30 cellular contexts compared by ENCODE assay signal in the genomic region with DNA sequence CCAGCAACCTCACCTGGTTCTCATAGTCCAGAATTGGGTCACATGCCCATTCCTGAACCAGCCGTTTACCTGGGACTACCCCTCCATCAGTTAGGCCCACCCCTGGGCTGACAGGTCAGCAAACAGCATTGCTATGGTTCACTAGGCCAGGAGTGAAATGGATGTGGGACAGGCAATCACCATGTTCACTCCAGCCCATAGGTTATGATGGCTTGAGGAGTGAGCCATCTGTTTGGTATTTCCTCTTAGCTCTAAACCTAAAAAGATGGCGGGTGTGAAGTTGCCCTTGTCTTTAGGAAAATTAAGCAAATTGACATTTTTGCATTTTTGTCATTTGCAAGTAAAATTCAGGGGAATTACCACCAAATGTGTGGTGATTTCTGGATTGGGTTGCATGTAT. TPM values are rescaled to one million over a fixed set of nuclear protein-coding genes. Genes with fewer than 3 reads are reported as not detected.
A peak's percentile ranks its signal among the peaks of the same experiment; 100 is the strongest.
DNase-seq lines count a peak whose midpoint lies in the region; ATAC-seq, FAIRE-seq and TF ChIP-seq lines count a peak whose summit lies in the region.
"Had no signal": no experiment of that assay in that cellular context is flagged by ENCODE, and none has a peak within 500 bp of the region (broad histone marks: within the 10 kb centered on the region; RNA-seq: fewer than 3 reads in every experiment).

No MANE protein-coding gene starts in this region.

- intact Hi-C loops in activated CD8-positive, alpha-beta T cell treated with anti-CD3 and anti-CD28 coated beads for 36 hours (cut with micrococcal nuclease), result no loop called here

- H3K4me1 Mint-ChIP-seq in activated CD8-positive, alpha-beta T cell treated with anti-CD3 and anti-CD28 coated beads for 36 hours (ENCODE audit: low read depth), result peaks cover 53% of the 10 kb centered on the region
- H3K4me1 Mint-ChIP-seq in activated CD8-positive, alpha-beta T cell treated with anti-CD3 and anti-CD28 coated beads, Interleukin-2, amount 10 ng/mL, durations not matched to agents 7 days and 5 days (ENCODE audit: low read depth), result peaks cover 14% of the 10 kb centered on the region
- peaks cover 2% of the 10 kb centered on the region for H3K4me1 Mint-ChIP-seq in astrocyte (ENCODE audit: low read depth, unreplicated experiment)
- H3K4me1 Mint-ChIP-seq in nephron progenitor cell, result no peaks in the 10 kb centered on the region

- peaks cover 65% of the 10 kb centered on the region for H3K36me3 Mint-ChIP-seq in activated CD8-positive, alpha-beta T cell treated with anti-CD3 and anti-CD28 coated beads for 36 hours (ENCODE audit: low read depth)
- H3K36me3 Mint-ChIP-seq in activated CD8-positive, alpha-beta T cell treated with anti-CD3 and anti-CD28 coated beads, Interleukin-2, amount 10 ng/mL, durations not matched to agents 7 days and 5 days (ENCODE audit: low read depth), result peaks cover 65% of the 10 kb centered on the region
- H3K36me3 Mint-ChIP-seq in astrocyte (ENCODE audit: low read depth, unreplicated experiment), result peaks cover 36% of the 10 kb centered on the region
- H3K36me3 Mint-ChIP-seq in nephron progenitor cell (ENCODE audit: low read depth), result peaks cover 73% of the 10 kb centered on the region

- peaks cover 10% of the 10 kb centered on the region for H3K36me3 ChIP-seq in astrocyte (ENCODE audit: insufficient read depth, low read length)
- H3K36me3 ChIP-seq: breast epithelium had no signal

- no peak overlapping the region for H3K27ac ChIP-seq in astrocyte (ENCODE audit: low read depth, low read length)
- H3K27ac ChIP-seq: 22Rv1, breast epithelium, epithelial cell of prostate, HL-60, RWPE1, upper lobe of right lung had no signal

- ATAC-seq in activated CD8-positive, alpha-beta T cell treated with anti-CD3 and anti-CD28 coated beads for 36 hours, result no peak
- no peak for ATAC-seq in activated CD8-positive, alpha-beta T cell treated with anti-CD3 and anti-CD28 coated beads, Interleukin-2, amount 10 ng/mL, durations not matched to agents 7 days and 5 days
- ATAC-seq in left lobe of liver, result no peak
- no peak for ATAC-seq in GM21447 (IDR thresholded peaks at IDR 0.05; ENCODE audit: unreplicated experiment)
- ATAC-seq: activated CD4-positive, CD25-positive, alpha-beta regulatory T cell treated with anti-CD3 and anti-CD28 coated beads, Interleukin-2, amount 50 U/mL, for 24 hours; HepG2; left cardiac atrium; sciatic nerve; upper lobe of right lung had no signal

- no peaks in the 10 kb centered on the region for H3K9me3 ChIP-seq in astrocyte (ENCODE audit: insufficient read depth, low read depth, low read length)

- POLR2A ChIA-PET in activated CD8-positive, alpha-beta T cell treated with anti-CD3 and anti-CD28 coated beads for 36 hours (lab: Charles Lee), result interaction anchor here (0.8 to 1.6 kb wide), 2 partner anchors 16 to 54 kb away, joined by 3 to 5 read pairs; partner anchors contain the start of gene NXPE3
- POLR2A ChIA-PET in activated CD8-positive, alpha-beta T cell treated with anti-CD3 and anti-CD28 coated beads, Interleukin-2, amount 10 ng/mL, durations not matched to agents 7 days and 5 days (lab: Charles Lee), result no interaction called here

- H3K27ac Mint-ChIP-seq in activated CD8-positive, alpha-beta T cell treated with anti-CD3 and anti-CD28 coated beads for 36 hours, result peak overlapping the region; percentile 11
- no peak overlapping the region for H3K27ac Mint-ChIP-seq in activated CD8-positive, alpha-beta T cell treated with anti-CD3 and anti-CD28 coated beads, Interleukin-2, amount 10 ng/mL, durations not matched to agents 7 days and 5 days
- H3K27ac Mint-ChIP-seq in astrocyte (ENCODE audit: unreplicated experiment) (peak overlapping the region; percentile 21), nephron progenitor cell (peak overlapping the region; percentile 57)
- H3K27ac Mint-ChIP-seq: activated CD4-positive, alpha-beta memory T cell treated with anti-CD3 and anti-CD28 coated beads, Interleukin-2, amount 10 ng/mL, durations not matched to agents 7 days and 5 days had no signal

- no peak for FAIRE-seq in astrocyte (lab: Jason Lieb, UNC)
- FAIRE-seq: GM19239, HepG2 had no signal

- H2AFZ ChIP-seq in astrocyte (ENCODE audit: low read depth, low read length), result no peak overlapping the region

- no peak for DNase-seq in activated CD8-positive, alpha-beta T cell treated with anti-CD3 and anti-CD28 coated beads for 36 hours
- no peak for DNase-seq in activated CD8-positive, alpha-beta T cell treated with anti-CD3 and anti-CD28 coated beads, Interleukin-2, amount 10 ng/mL, durations not matched to agents 7 days and 5 days
- DNase-seq in HK-2 (ENCODE audit: unreplicated experiment) (peak; percentile 24), astrocyte (ENCODE audit: low read depth) (no peak), nephron progenitor cell (no peak), islet precursor cell (no peak), left lobe of liver (ENCODE audit: low spot score) (no peak)
- DNase-seq: activated CD4-positive, alpha-beta memory T cell treated with anti-CD3 and anti-CD28 coated beads, Interleukin-2, amount 10 ng/mL, durations not matched to agents 7 days and 5 days; activated gamma-delta T cell treated with Interleukin-2 at 50 U/mL for 16 hours; amygdala; head of caudate nucleus; Kasumi-1; left cardiac atrium; NCI-H446; NCI-H82; posterior cingulate gyrus; stimulated activated CD4-positive, alpha-beta T cell treated with anti-CD3 and anti-CD28 coated beads, Interleukin-12 subunit alpha, Interleukin-12 subunit beta, amount 100 ng/mL, for 4 hours; stimulated activated CD4-positive, alpha-beta T cell treated with anti-CD3 and anti-CD28 coated beads, Interleukin-4, amount 100 ng/mL, for 1 hour; T-helper 1 cell; upper lobe of right lung had no signal

- H3K9ac ChIP-seq in astrocyte (ENCODE audit: low read length), result no peak overlapping the region

- H3K4me3 Mint-ChIP-seq in activated CD8-positive, alpha-beta T cell treated with anti-CD3 and anti-CD28 coated beads for 36 hours, result no peak overlapping the region
- H3K4me3 Mint-ChIP-seq in activated CD8-positive, alpha-beta T cell treated with anti-CD3 and anti-CD28 coated beads, Interleukin-2, amount 10 ng/mL, durations not matched to agents 7 days and 5 days, result no peak overlapping the region
- H3K4me3 Mint-ChIP-seq in astrocyte (ENCODE audit: unreplicated experiment) (no peak overlapping the region), nephron progenitor cell (no peak overlapping the region)
- H3K4me3 Mint-ChIP-seq: activated CD4-positive, alpha-beta memory T cell treated with anti-CD3 and anti-CD28 coated beads, Interleukin-2, amount 10 ng/mL, durations not matched to agents 7 days and 5 days had no signal

- H4K20me1 ChIP-seq in astrocyte (ENCODE audit: insufficient read depth, low read length), result peaks cover 13% of the 10 kb centered on the region

- no peaks in the 10 kb centered on the region for H3K27me3 Mint-ChIP-seq in activated CD8-positive, alpha-beta T cell treated with anti-CD3 and anti-CD28 coated beads for 36 hours
- no peaks in the 10 kb centered on the region for H3K27me3 Mint-ChIP-seq in activated CD8-positive, alpha-beta T cell treated with anti-CD3 and anti-CD28 coated beads, Interleukin-2, amount 10 ng/mL, durations not matched to agents 7 days and 5 days (ENCODE audit: low read depth)
- no peaks in the 10 kb centered on the region for H3K27me3 Mint-ChIP-seq in astrocyte (ENCODE audit: low read depth, unreplicated experiment)
- H3K27me3 Mint-ChIP-seq in nephron progenitor cell (ENCODE audit: low read depth, poor library complexity), result no peaks in the 10 kb centered on the region
- H3K27me3 Mint-ChIP-seq: activated CD4-positive, alpha-beta memory T cell treated with anti-CD3 and anti-CD28 coated beads, Interleukin-2, amount 10 ng/mL, durations not matched to agents 7 days and 5 days had no signal

- peaks cover 18% of the 10 kb centered on the region for H3K79me2 ChIP-seq in astrocyte (ENCODE audit: insufficient read depth, low read length)

- peaks cover 6% of the 10 kb centered on the region for H3K4me1 ChIP-seq in astrocyte (ENCODE audit: insufficient read depth, low read length)
- H3K4me1 ChIP-seq: breast epithelium, upper lobe of right lung had no signal

- H3K4me3 ChIP-seq in astrocyte (ENCODE audit: insufficient read depth, low read depth, low read length), result no peak overlapping the region
- H3K4me3 ChIP-seq: breast epithelium, upper lobe of right lung had no signal

- H3K9me3 Mint-ChIP-seq in activated CD8-positive, alpha-beta T cell treated with anti-CD3 and anti-CD28 coated beads for 36 hours, result peaks cover 12% of the 10 kb centered on the region
- H3K9me3 Mint-ChIP-seq in activated CD8-positive, alpha-beta T cell treated with anti-CD3 and anti-CD28 coated beads, Interleukin-2, amount 10 ng/mL, durations not matched to agents 7 days and 5 days (ENCODE audit: insufficient read depth), result peaks cover 5% of the 10 kb centered on the region
- H3K9me3 Mint-ChIP-seq in astrocyte (ENCODE audit: unreplicated experiment), result peaks cover 1% of the 10 kb centered on the region
- H3K9me3 Mint-ChIP-seq in nephron progenitor cell, result peaks cover 25% of the 10 kb centered on the region

- no peak for TF ChIP-seq CTCF in activated CD8-positive, alpha-beta T cell treated with anti-CD3 and anti-CD28 coated beads for 36 hours (IDR thresholded peaks at IDR 0.05)
- TF ChIP-seq CTCF in astrocyte (IDR thresholded peaks at IDR 0.05; ENCODE audit: insufficient read depth, low read depth, low read length) (no peak), nephron progenitor cell (IDR thresholded peaks at IDR 0.05) (no peak)

- CTCF ChIA-PET in activated CD8-positive, alpha-beta T cell treated with anti-CD3 and anti-CD28 coated beads for 36 hours (lab: Charles Lee), result interaction anchor here (1.0 to 1.4 kb wide), 4 partner anchors 14 to 433 kb away, joined by 3 to 5 read pairs (median 4); partner anchors contain the start of gene NXPE3
- CTCF ChIA-PET in activated CD8-positive, alpha-beta T cell treated with anti-CD3 and anti-CD28 coated beads, Interleukin-2, amount 10 ng/mL, durations not matched to agents 7 days and 5 days (lab: Charles Lee), result interaction anchor here (0.6 to 1.4 kb wide), 4 partner anchors 10 to 430 kb away, joined by 3 read pairs; no protein-coding TSS in a partner anchor

- no peak overlapping the region for H3K4me2 ChIP-seq in astrocyte (ENCODE audit: low read length)

- H3K27me3 ChIP-seq in astrocyte (ENCODE audit: insufficient read depth, low read length), result no peaks in the 10 kb centered on the region
- H3K27me3 ChIP-seq: breast epithelium, upper lobe of right lung had no signal

RNA-seq across cellular contexts. Expression of gene NXPE3, which starts 17.1 kb away (rescaled TPM):
- 10 to 100 TPM; 20.9 to 21.6 TPM for total RNA-seq in activated CD8-positive, alpha-beta T cell treated with anti-CD3 and anti-CD28 coated beads for 36 hours
- 10 to 100 TPM; 25.7 to 29.5 TPM for total RNA-seq in activated CD8-positive, alpha-beta T cell treated with anti-CD3 and anti-CD28 coated beads, Interleukin-2, amount 10 ng/mL, durations not matched to agents 7 days and 5 days
- 45.3 and 46.4 TPM in 2 replicates for total RNA-seq in astrocyte
- total RNA-seq in left lobe of liver, result 1.3 TPM

RNA-seq across cellular contexts. Expression of gene NFKBIZ, which starts 53.2 kb away (rescaled TPM):
- 10 to 100 TPM; 62.1 to 70.6 TPM for total RNA-seq in activated CD8-positive, alpha-beta T cell treated with anti-CD3 and anti-CD28 coated beads for 36 hours
- 10 to 100 TPM; 45.3 to 48.1 TPM for total RNA-seq in activated CD8-positive, alpha-beta T cell treated with anti-CD3 and anti-CD28 coated beads, Interleukin-2, amount 10 ng/mL, durations not matched to agents 7 days and 5 days
- total RNA-seq in astrocyte, result 30.6 and 39.6 TPM in 2 replicates
- 29.7 TPM for total RNA-seq in left lobe of liver
